1 cellular context compared by ENCODE assay signal in genomic region chr1:26787706-26788514, GRCh38.
TF ChIP-seq lines count a peak whose summit lies in the region.

Gene PIGV (plus strand): TSS chr1:26787950. CDS start chr1:26790816, 2,866 bp downstream.

TF ChIP-seq in HepG2, 621 proteins besides CTCF, POLR2A, EP300 and RAD21 (continued from another document and continues in another):
- TF ChIP-seq, protein P1, sequence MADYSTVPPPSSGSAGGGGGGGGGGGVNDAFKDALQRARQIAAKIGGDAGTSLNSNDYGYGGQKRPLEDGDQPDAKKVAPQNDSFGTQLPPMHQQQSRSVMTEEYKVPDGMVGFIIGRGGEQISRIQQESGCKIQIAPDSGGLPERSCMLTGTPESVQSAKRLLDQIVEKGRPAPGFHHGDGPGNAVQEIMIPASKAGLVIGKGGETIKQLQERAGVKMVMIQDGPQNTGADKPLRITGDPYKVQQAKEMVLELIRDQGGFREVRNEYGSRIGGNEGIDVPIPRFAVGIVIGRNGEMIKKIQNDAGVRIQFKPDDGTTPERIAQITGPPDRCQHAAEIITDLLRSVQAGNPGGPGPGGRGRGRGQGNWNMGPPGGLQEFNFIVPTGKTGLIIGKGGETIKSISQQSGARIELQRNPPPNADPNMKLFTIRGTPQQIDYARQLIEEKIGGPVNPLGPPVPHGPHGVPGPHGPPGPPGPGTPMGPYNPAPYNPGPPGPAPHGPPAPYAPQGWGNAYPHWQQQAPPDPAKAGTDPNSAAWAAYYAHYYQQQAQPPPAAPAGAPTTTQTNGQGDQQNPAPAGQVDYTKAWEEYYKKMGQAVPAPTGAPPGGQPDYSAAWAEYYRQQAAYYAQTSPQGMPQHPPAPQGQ (CRISPR knock-in tag; IDR thresholded peaks at IDR 0.05; ENCODE audit: borderline replicate concordance), result no peak
- TF ChIP-seq HOXA9 (CRISPR knock-in tag; IDR thresholded peaks at IDR 0.05; ENCODE audit: borderline replicate concordance) (0 out of 2 replicates have a peak, but pooled peaks have one; percentile 48), ZNF703 (CRISPR knock-in tag; IDR thresholded peaks at IDR 0.05; ENCODE audit: borderline replicate concordance) (no peak), ZIK1 (CRISPR knock-in tag; IDR thresholded peaks at IDR 0.05; ENCODE audit: borderline replicate concordance, low read depth) (no peak), ZNF317 (CRISPR knock-in tag; IDR thresholded peaks at IDR 0.05) (no peak), NCOA2 (CRISPR knock-in tag; IDR thresholded peaks at IDR 0.05) (no peak), MIXL1 (CRISPR knock-in tag; IDR thresholded peaks at IDR 0.05) (no peak), SNAPC4 (CRISPR knock-in tag; IDR thresholded peaks at IDR 0.05) (no peak), TFAP4 (IDR thresholded peaks at IDR 0.05; ENCODE audit: borderline replicate concordance, low read depth) (no peak), MXD3 (CRISPR knock-in tag; IDR thresholded peaks at IDR 0.05) (peak; percentile 5; the same call in 1 of the 2 replicates), ZNF326 (CRISPR knock-in tag; IDR thresholded peaks at IDR 0.05; ENCODE audit: borderline replicate concordance) (no peak), ZNF230 (CRISPR knock-in tag; IDR thresholded peaks at IDR 0.05) (no peak), EHMT2 (IDR thresholded peaks at IDR 0.05; ENCODE audit: borderline replicate concordance, low read depth, low read length) (no peak), SIN3B (IDR thresholded peaks at IDR 0.05; ENCODE audit: low read length) (no peak), NFE2L2 (IDR thresholded peaks at IDR 0.05; ENCODE audit: low read length) (no peak), ZNF280D (CRISPR knock-in tag; IDR thresholded peaks at IDR 0.05) (0 out of 2 replicates have a peak, but pooled peaks have one; percentile 19), MIER2 (CRISPR knock-in tag; IDR thresholded peaks at IDR 0.05) (no peak), RFX5 (IDR thresholded peaks at IDR 0.05; ENCODE audit: low read depth, low read length) (peak; percentile 6; the same call in 1 of the 2 replicates), ZNF207 (IDR thresholded peaks at IDR 0.05; ENCODE audit: borderline replicate concordance) (no peak), ZNF784 (CRISPR knock-in tag; IDR thresholded peaks at IDR 0.05; ENCODE audit: borderline replicate concordance) (peak; percentile 72; the same call in 1 of the 2 replicates), NR2F2 (IDR thresholded peaks at IDR 0.05; ENCODE audit: borderline replicate concordance, low read depth) (no peak), NFIB (CRISPR knock-in tag; IDR thresholded peaks at IDR 0.05; ENCODE audit: borderline replicate concordance) (no peak), ZNF572 (CRISPR knock-in tag; IDR thresholded peaks at IDR 0.05) (no peak), ZNF44 (CRISPR knock-in tag; IDR thresholded peaks at IDR 0.05) (0 out of 2 replicates have a peak, but pooled peaks have one; percentile 36), ZMYM3 (CRISPR knock-in tag; IDR thresholded peaks at IDR 0.05) (no peak), ZNF672 (CRISPR knock-in tag; IDR thresholded peaks at IDR 0.05) (no peak), ZNF275 (CRISPR knock-in tag; IDR thresholded peaks at IDR 0.05; ENCODE audit: borderline replicate concordance) (no peak), ZNF138 (CRISPR knock-in tag; IDR thresholded peaks at IDR 0.05; ENCODE audit: low read depth) (0 out of 2 replicates have a peak, but pooled peaks have one; percentile 16), JUND (CRISPR knock-in tag; IDR thresholded peaks at IDR 0.05) (no peak), FOXK2 (IDR thresholded peaks at IDR 0.05) (no peak), RBM39 (IDR thresholded peaks at IDR 0.05; ENCODE audit: low read depth, low read length, poor library complexity, severe bottlenecking) (no peak), IRX3 (CRISPR knock-in tag; IDR thresholded peaks at IDR 0.05; ENCODE audit: borderline replicate concordance, low read depth) (0 out of 2 replicates have a peak, but pooled peaks have one; percentile 33), ZNF329 (CRISPR knock-in tag; IDR thresholded peaks at IDR 0.05; ENCODE audit: low read depth) (0 out of 2 replicates have a peak, but pooled peaks have one; percentile 23), DMAP1 (CRISPR knock-in tag; IDR thresholded peaks at IDR 0.05) (peak; percentile 46; the same call in 1 of the 2 replicates), FOXK1 (CRISPR knock-in tag; IDR thresholded peaks at IDR 0.05; ENCODE audit: borderline replicate concordance, low read depth) (no peak; the same call in 1 of the 2 replicates), POLR2G (IDR thresholded peaks at IDR 0.05; ENCODE audit: low read depth, low read length) (peak; percentile 79), SIX4 (CRISPR knock-in tag; IDR thresholded peaks at IDR 0.05) (no peak), ARHGAP35 (CRISPR knock-in tag; IDR thresholded peaks at IDR 0.05; ENCODE audit: borderline replicate concordance) (no peak), CBFB (CRISPR knock-in tag; IDR thresholded peaks at IDR 0.05) (0 out of 2 replicates have a peak, but pooled peaks have one; percentile 21), ZNF30 (CRISPR knock-in tag; IDR thresholded peaks at IDR 0.05) (no peak), POLR2AphosphoS5 (IDR thresholded peaks at IDR 0.05; ENCODE audit: low read depth, low read length) (peak; percentile 73), ZNF460 (CRISPR knock-in tag; IDR thresholded peaks at IDR 0.05; ENCODE audit: borderline replicate concordance) (no peak), NR0B2 (CRISPR knock-in tag; IDR thresholded peaks at IDR 0.05) (no peak)
- TF ChIP-seq, protein P2, sequence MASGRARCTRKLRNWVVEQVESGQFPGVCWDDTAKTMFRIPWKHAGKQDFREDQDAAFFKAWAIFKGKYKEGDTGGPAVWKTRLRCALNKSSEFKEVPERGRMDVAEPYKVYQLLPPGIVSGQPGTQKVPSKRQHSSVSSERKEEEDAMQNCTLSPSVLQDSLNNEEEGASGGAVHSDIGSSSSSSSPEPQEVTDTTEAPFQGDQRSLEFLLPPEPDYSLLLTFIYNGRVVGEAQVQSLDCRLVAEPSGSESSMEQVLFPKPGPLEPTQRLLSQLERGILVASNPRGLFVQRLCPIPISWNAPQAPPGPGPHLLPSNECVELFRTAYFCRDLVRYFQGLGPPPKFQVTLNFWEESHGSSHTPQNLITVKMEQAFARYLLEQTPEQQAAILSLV (CRISPR knock-in tag; IDR thresholded peaks at IDR 0.05; ENCODE audit: borderline replicate concordance), result 0 out of 2 replicates have a peak, but pooled peaks have one; percentile 72
- TF ChIP-seq, protein P3, sequence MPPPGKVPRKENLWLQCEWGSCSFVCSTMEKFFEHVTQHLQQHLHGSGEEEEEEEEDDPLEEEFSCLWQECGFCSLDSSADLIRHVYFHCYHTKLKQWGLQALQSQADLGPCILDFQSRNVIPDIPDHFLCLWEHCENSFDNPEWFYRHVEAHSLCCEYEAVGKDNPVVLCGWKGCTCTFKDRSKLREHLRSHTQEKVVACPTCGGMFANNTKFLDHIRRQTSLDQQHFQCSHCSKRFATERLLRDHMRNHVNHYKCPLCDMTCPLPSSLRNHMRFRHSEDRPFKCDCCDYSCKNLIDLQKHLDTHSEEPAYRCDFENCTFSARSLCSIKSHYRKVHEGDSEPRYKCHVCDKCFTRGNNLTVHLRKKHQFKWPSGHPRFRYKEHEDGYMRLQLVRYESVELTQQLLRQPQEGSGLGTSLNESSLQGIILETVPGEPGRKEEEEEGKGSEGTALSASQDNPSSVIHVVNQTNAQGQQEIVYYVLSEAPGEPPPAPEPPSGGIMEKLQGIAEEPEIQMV (CRISPR knock-in tag; IDR thresholded peaks at IDR 0.05; ENCODE audit: low read depth), result no peak
- TF ChIP-seq, protein P4, sequence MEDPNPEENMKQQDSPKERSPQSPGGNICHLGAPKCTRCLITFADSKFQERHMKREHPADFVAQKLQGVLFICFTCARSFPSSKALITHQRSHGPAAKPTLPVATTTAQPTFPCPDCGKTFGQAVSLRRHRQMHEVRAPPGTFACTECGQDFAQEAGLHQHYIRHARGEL (CRISPR knock-in tag; IDR thresholded peaks at IDR 0.05), result no peak
